ENCODE assay signal across 12 cellular contexts in the genomic region with DNA sequence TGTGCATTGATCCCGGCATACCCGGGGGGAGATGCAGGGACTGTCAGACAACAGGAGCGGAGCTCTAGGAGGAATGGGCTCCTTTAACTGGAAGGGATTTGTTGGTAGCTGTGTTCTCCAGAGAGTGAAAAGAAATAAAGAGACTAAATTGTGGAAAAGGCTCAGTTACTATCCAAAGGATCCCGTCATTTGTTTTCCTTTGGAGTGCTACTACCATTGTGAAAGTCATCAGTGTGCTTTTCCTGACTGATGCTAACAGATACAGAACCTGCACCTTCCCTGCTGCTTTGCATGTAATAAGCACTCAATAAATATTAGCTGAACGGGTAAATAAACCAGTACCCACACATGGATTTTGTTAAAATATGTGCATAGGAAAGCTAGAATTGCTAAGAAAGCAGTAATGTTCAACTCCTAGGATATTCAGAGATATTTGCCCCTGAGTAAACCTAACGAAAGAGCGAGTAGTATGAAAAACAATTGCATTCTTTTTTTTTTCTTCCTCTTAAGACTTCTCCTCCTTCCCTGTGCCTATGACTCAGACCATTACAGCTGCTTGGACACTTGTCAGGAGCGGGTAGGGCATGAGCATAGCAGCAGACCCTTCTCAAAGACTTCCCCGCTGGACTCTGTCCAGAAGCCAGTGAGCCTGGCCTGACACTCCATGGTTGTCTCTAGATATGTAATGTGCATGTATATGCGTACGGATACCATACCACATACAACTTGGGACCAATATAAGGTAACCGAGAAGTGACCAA. TPM values are rescaled to one million over a fixed set of nuclear protein-coding genes. Genes with fewer than 3 reads are reported as not detected.
DNase-seq lines count a peak whose midpoint lies in the region; ATAC-seq and TF ChIP-seq lines count a peak whose summit lies in the region.
"Had no signal": no experiment of that assay in that cellular context is flagged by ENCODE, and none has a peak within 500 bp of the region (broad histone marks: within the 10 kb centered on the region; RNA-seq: fewer than 3 reads in every experiment).

No MANE protein-coding gene starts in this region.

- H3K79me2 ChIP-seq in smooth muscle cell (ENCODE audit: low read depth): peaks cover 9% of the 10 kb centered on the region

- no peak overlapping the region for H2AFZ ChIP-seq in IMR-90 (replicated peaks; ENCODE audit: low read length, poor library complexity)
- no peak overlapping the region for H2AFZ ChIP-seq in smooth muscle cell (ENCODE audit: low read depth)

- ATAC-seq in IMR-90 (ENCODE audit: low read depth): no peak
- peak; percentile 86 for ATAC-seq in left lung
- no peak for ATAC-seq in HG03095 (IDR thresholded peaks at IDR 0.05; ENCODE audit: unreplicated experiment)
- ATAC-seq: activated CD8-positive, alpha-beta memory T cell treated with anti-CD3 and anti-CD28 coated beads, Interleukin-2, amount 10 ng/mL, durations not matched to agents 7 days and 5 days had no signal

- in situ Hi-C loops in IMR-90 (cut with MboI; ENCODE audit: low sequenced_read_pairs): no loop called here

- no peak overlapping the region for H2BK120ac ChIP-seq in IMR-90 (ENCODE audit: low read depth, low read length)

- H2BK15ac ChIP-seq in IMR-90 (ENCODE audit: low read depth, low read length): no peak overlapping the region

- no peak overlapping the region for H3K4me2 ChIP-seq in IMR-90 (ENCODE audit: low read depth, low read length)
- H3K4me2 ChIP-seq in smooth muscle cell: peak overlapping the region; percentile 21

- no peaks in the 10 kb centered on the region for H4K20me1 ChIP-seq in IMR-90 (ENCODE audit: insufficient read depth, low read length)
- H4K20me1 ChIP-seq in smooth muscle cell (ENCODE audit: low read depth): peaks cover 84% of the 10 kb centered on the region

- 28% methylated on average over 2 of the region's 12 CpGs; no CpG with 5 or more reads in 1 of the 2 experiments for WGBS in IMR-90 (ENCODE audit: extremely low coverage in 2 of 2, insufficient read length in 1 of 2), 2 experiments
- 81 to 84% methylated on average over 12 of the region's 12 CpGs for WGBS in ectodermal cell, 2 experiments
- WGBS in smooth muscle cell (ENCODE audit: low lambda C conversion rate): 65% methylated on average over 12 of the region's 12 CpGs

- H3F3A ChIP-seq in smooth muscle cell (ENCODE audit: low read depth): no peaks in the 10 kb centered on the region

- H2AK9ac ChIP-seq in IMR-90 (replicated peaks; ENCODE audit: low read depth, low read length, poor library complexity): no peak overlapping the region

- no peak overlapping the region for H2BK5ac ChIP-seq in IMR-90 (ENCODE audit: low read depth, low read length, poor library complexity, severe bottlenecking)

- H3K9me3 ChIP-seq in IMR-90 (ENCODE audit: control insufficient read depth, insufficient read depth, low read length): no peaks in the 10 kb centered on the region
- no peaks in the 10 kb centered on the region for H3K9me3 ChIP-seq in ectodermal cell (ENCODE audit: control insufficient read depth, low read length)
- H3K9me3 ChIP-seq in left lung: no peaks in the 10 kb centered on the region
- H3K9me3 ChIP-seq in smooth muscle cell (replicated peaks; ENCODE audit: low read depth): no peaks in the 10 kb centered on the region

- CTCF ChIA-PET in IMR-90 (lab: Yijun Ruan, JAX): interaction anchor here (0.6 kb wide), 1 partner anchor 133 kb away, joined by 4 read pairs; no protein-coding TSS in a partner anchor

- no peak overlapping the region for H4K5ac ChIP-seq in IMR-90 (ENCODE audit: low read depth, low read length)

- H4K91ac ChIP-seq in IMR-90 (ENCODE audit: insufficient read depth, low read depth, low read length): no peak overlapping the region

- no peak overlapping the region for H3K4ac ChIP-seq in IMR-90 (ENCODE audit: low read depth, low read length)

- no peak overlapping the region for H3K14ac ChIP-seq in IMR-90 (replicated peaks; ENCODE audit: low read depth, low read length)

- no peak overlapping the region for H3K4me3 ChIP-seq in IMR-90 (ENCODE audit: insufficient read depth, low read depth, low read length)
- H3K4me3 ChIP-seq in ectodermal cell (ENCODE audit: insufficient read depth, low read depth, low read length): no peak overlapping the region
- no peak overlapping the region for H3K4me3 ChIP-seq in left lung
- H3K4me3 ChIP-seq in smooth muscle cell: no peak overlapping the region

- H3K18ac ChIP-seq in IMR-90 (ENCODE audit: low read depth, low read length): no peak overlapping the region

- no peaks in the 10 kb centered on the region for H3K4me1 ChIP-seq in IMR-90 (ENCODE audit: control insufficient read depth, insufficient read depth, low read length)
- peaks cover 26% of the 10 kb centered on the region for H3K4me1 ChIP-seq in ectodermal cell (ENCODE audit: control insufficient read depth, insufficient read depth, low read length)
- H3K4me1 ChIP-seq in left lung: peaks cover 0 to 5% of the 10 kb centered on the region in 2 donors
- H3K4me1 ChIP-seq in smooth muscle cell (ENCODE audit: low read depth): peaks cover 40% of the 10 kb centered on the region

- H3K36me3 ChIP-seq in IMR-90 (ENCODE audit: control insufficient read depth, insufficient read depth, low read length): no peaks in the 10 kb centered on the region
- H3K36me3 ChIP-seq in ectodermal cell (ENCODE audit: control insufficient read depth, insufficient read depth, low read length): no peaks in the 10 kb centered on the region
- H3K36me3 ChIP-seq in left lung: no peaks in the 10 kb centered on the region
- peaks cover 11% of the 10 kb centered on the region for H3K36me3 ChIP-seq in smooth muscle cell (ENCODE audit: low read depth)

- intact Hi-C loops in IMR-90 (cut with micrococcal nuclease): no loop called here
- intact Hi-C loops in left lung (cut with DNase I): no loop called here

- no peak overlapping the region for H3K56ac ChIP-seq in IMR-90 (ENCODE audit: extremely low read depth, insufficient read depth, low read length)

- DNase-seq in IMR-90 (peak; percentile 7), left lung (peak in 1 of 2 donors; percentile 72), smooth muscle cell (lab: John Stamatoyannopoulos, UW; ENCODE audit: unreplicated experiment) (no peak), caudate nucleus (lab: John Stamatoyannopoulos, UW) (no peak), HuH-7 (ENCODE audit: low spot score) (no peak)
- no peak for DNase-seq in stimulated activated CD4-positive, alpha-beta T cell treated with anti-CD3 and anti-CD28 coated beads, Interleukin-12 subunit alpha, Interleukin-12 subunit beta, amount 100 ng/mL, for 4 hours
- DNase-seq: activated CD8-positive, alpha-beta memory T cell treated with anti-CD3 and anti-CD28 coated beads, Interleukin-2, amount 10 ng/mL, durations not matched to agents 7 days and 5 days; cortex of kidney; DMS 273 treated with DMSO at 0.1 percent for 48 hours; HFFc6 had no signal

- H4K8ac ChIP-seq in IMR-90 (ENCODE audit: low read depth in 2 of 2, low read length in 2 of 2): no peak overlapping the region

- H3K9me1 ChIP-seq in IMR-90 (ENCODE audit: insufficient read depth, low read length): no peaks in the 10 kb centered on the region

- peaks cover 4% of the 10 kb centered on the region; the same call in 1 of the 2 replicates for H3K27me3 ChIP-seq in IMR-90 (ENCODE audit: control insufficient read depth, insufficient read depth, low read length)
- no peaks in the 10 kb centered on the region for H3K27me3 ChIP-seq in ectodermal cell (ENCODE audit: control insufficient read depth, insufficient read depth, low read length, poor library complexity, severe bottlenecking)
- H3K27me3 ChIP-seq in left lung: no peaks in the 10 kb centered on the region
- no peaks in the 10 kb centered on the region for H3K27me3 ChIP-seq in smooth muscle cell (ENCODE audit: low read depth)

- no peak overlapping the region for H3K9ac ChIP-seq in IMR-90 (ENCODE audit: low read depth, low read length)
- no peak overlapping the region for H3K9ac ChIP-seq in smooth muscle cell (ENCODE audit: low read depth)

- TF ChIP-seq RAD21 in IMR-90 (IDR thresholded peaks at IDR 0.05; ENCODE audit: low read length): no peak

- H2AK5ac ChIP-seq in IMR-90 (ENCODE audit: low read depth, low read length): no peak overlapping the region

- H3K27ac ChIP-seq in IMR-90 (ENCODE audit: insufficient read depth, low read length) (no peak overlapping the region), ectodermal cell (ENCODE audit: insufficient read depth, low read depth, low read length, poor library complexity, severe bottlenecking) (peak overlapping the region; percentile 55), left lung (peak overlapping the region in 1 of 2 donors; percentile 23), smooth muscle cell (ENCODE audit: low read depth) (no peak overlapping the region), caudate nucleus (ENCODE audit: low read depth, low read length) (no peak overlapping the region)

- H3K79me1 ChIP-seq in IMR-90 (ENCODE audit: low read depth in 1 of 2, low read length in 2 of 2): no peaks in the 10 kb centered on the region

- TF ChIP-seq CTCF in IMR-90 (conservative IDR thresholded peaks at IDR 0.05; ENCODE audit: low read depth, low read length) (no peak), left lung (IDR thresholded peaks at IDR 0.05) (no peak), smooth muscle cell (IDR thresholded peaks at IDR 0.05; ENCODE audit: borderline replicate concordance, insufficient read depth, poor library complexity, severe bottlenecking) (no peak)

- no peak for TF ChIP-seq POLR2A in IMR-90 (IDR thresholded peaks at IDR 0.05; ENCODE audit: low read depth, low read length)

- H2BK20ac ChIP-seq in IMR-90 (ENCODE audit: low read depth, low read length): no peak overlapping the region

- dilution Hi-C loops in IMR-90 (cut with HindIII; ENCODE audit: low sequenced_read_pairs, unreplicated experiment): no loop called here

- POLR2A ChIA-PET in IMR-90 (lab: Charles Lee; ENCODE audit: unreplicated experiment): no interaction called here

- no peak overlapping the region for H3K23ac ChIP-seq in IMR-90 (ENCODE audit: low read depth, low read length)

- no TSS peak for BruUV-seq in IMR-90 (replicated peaks; lab: Mats Ljungman, UMichigan)

RNA-seq across cellular contexts. Expression of a gene that starts 41.6 kb away (rescaled TPM):
- total RNA-seq in IMR-90 (2012; rRNA removed) (0.90 and 1.1 TPM in 2 replicates), left lung (10 to 100 TPM; 39.9 to 77.5 TPM), smooth muscle cell (97.9 and 152 TPM in 2 replicates)
- polyA plus RNA-seq in IMR-90 (2012; rRNA removed) (0.90 and 1.1 TPM in 2 replicates), smooth muscle cell (62.6 and 64.2 TPM in 2 replicates)
- 0.32 and 0.60 TPM in 2 replicates for polyA plus RNA-seq in IMR-90 (2012; cell fraction: cytosol; rRNA removed)
- 0.16 and 0.33 TPM in 2 replicates for polyA plus RNA-seq in IMR-90 (2012; cell fraction: nucleus; rRNA removed; ENCODE audit: low replicate concordance)
- polyA plus RNA-seq in ectodermal cell (2013, experiment 1 of 4): 34.3 TPM
- polyA plus RNA-seq in ectodermal cell (2013, experiment 2 of 4): 39.4 TPM
- polyA plus RNA-seq in ectodermal cell (2013, experiment 3 of 4): 24.7 TPM
- polyA plus RNA-seq in ectodermal cell (2013, experiment 4 of 4): 31.8 TPM

RNA-seq across cellular contexts. Expression of a gene that starts 50.2 kb away (rescaled TPM):
- total RNA-seq in IMR-90 (2012; rRNA removed) (not detected in 2 replicates), left lung (1 to 10 TPM; 2.7 to 8.3 TPM), smooth muscle cell (0.81 and 0.85 TPM in 2 replicates)
- polyA plus RNA-seq in IMR-90 (2012; rRNA removed) (not detected in 2 replicates), smooth muscle cell (2.0 and 3.1 TPM in 2 replicates)
- polyA plus RNA-seq in IMR-90 (2012; cell fraction: cytosol; rRNA removed): not detected in 2 replicates
- polyA plus RNA-seq in IMR-90 (2012; cell fraction: nucleus; rRNA removed; ENCODE audit: low replicate concordance): not detected in 2 replicates
- 0.61 TPM for polyA plus RNA-seq in ectodermal cell (2013, experiment 1 of 4)
- 0.43 TPM for polyA plus RNA-seq in ectodermal cell (2013, experiment 2 of 4)
- polyA plus RNA-seq in ectodermal cell (2013, experiment 3 of 4): 0.80 TPM
- 1.2 TPM for polyA plus RNA-seq in ectodermal cell (2013, experiment 4 of 4)
- total RNA-seq: HFFc6 had no signal

Comparison
In these comparisons a context has a peak if more than half of its experiments do, and no peak if none do; other contexts are left out.
1. RNA of a gene that starts 41.6 kb away (total RNA-seq): 97.9 to 152 TPM in smooth muscle cell and 39.9 to 77.5 TPM in left lung; 0.90 to 1.1 TPM in IMR-90; every median in the first group is over 10 times any median in the second.